In genomic region chr4:152385551-152385950, GRCh38 we compare ENCODE assay signal across 9 cellular contexts.
A peak's percentile ranks its signal among the peaks of the same experiment; 100 is the strongest.
DNase-seq lines count a peak whose midpoint lies in the region; ATAC-seq, FAIRE-seq and TF ChIP-seq lines count a peak whose summit lies in the region.
"Had no signal": no experiment of that assay in that cellular context is flagged by ENCODE, and none has a peak within 500 bp of the region (broad histone marks: within the 10 kb centered on the region; RNA-seq: fewer than 3 reads in every experiment).

No MANE protein-coding gene starts in this region.

- H3K9ac ChIP-seq in GM12878 (ENCODE audit: control insufficient read depth, insufficient read depth, low read length): no peak overlapping the region

- POLR2A ChIA-PET in GM12878 (lab: Charles Lee): no interaction called here

- RAD21 ChIA-PET in GM12878 (lab: Charles Lee; ENCODE audit: unreplicated experiment): interaction anchor here (0.7 to 1.6 kb wide), 6 partner anchors 11 to 393 kb away, joined by 3 to 7 read pairs (median 3); no protein-coding TSS in a partner anchor

- WGBS in GM12878 (ENCODE audit: insufficient coverage, insufficient replicate concordance, low lambda C conversion rate, missing lambda C conversion rate): 32% methylated on average over 1 of the region's 1 CpG
- WGBS in lung, 2 donors: 11 to 25% methylated on average over 1 of the region's 1 CpG

- DNase-seq in BE2C: no peak
- DNase-seq in HFF-Myc (ENCODE audit: extremely low read depth, low read depth): no peak
- DNase-seq in GM12878 (ENCODE audit: low read depth, low spot score): no peak
- no peak for DNase-seq in lung (ENCODE audit: low spot score)
- no peak for DNase-seq in stimulated activated naive CD8-positive, alpha-beta T cell treated with anti-CD3 and anti-CD28 coated beads, Interleukin-15, Interleukin-2, amounts not matched to agents 100 U/mL and 50 U/mL, for 24 hours
- DNase-seq in middle frontal gyrus (ENCODE audit: extremely low spot score, low spot score): no peak
- DNase-seq in globus pallidus (ENCODE audit: low spot score): no peak
- DNase-seq: SHP77 treated with DMSO at 0.1 percent for 48 hours had no signal

- H3K27me3 ChIP-seq in BE2C: no peaks in the 10 kb centered on the region
- H3K27me3 ChIP-seq in GM12878 (replicated peaks in 1 of 2; ENCODE audit: control insufficient read depth in 2 of 2, insufficient read depth in 2 of 2, low read length in 1 of 2): no peaks in the 10 kb centered on the region
- H3K27me3 ChIP-seq in lung (ENCODE audit: control insufficient read depth, insufficient read depth): no peaks in the 10 kb centered on the region

- no peak overlapping the region for H3K27ac ChIP-seq in GM12878 (ENCODE audit: control insufficient read depth, insufficient read depth)
- H3K27ac ChIP-seq in lung (ENCODE audit: low read depth in 1 of 2, low read length in 1 of 2): no peak overlapping the region

- peak; percentile 57 for TF ChIP-seq RAD21 in GM12878 (IDR thresholded peaks at IDR 0.05; ENCODE audit: insufficient read depth, low read depth, low read length)

- SMC1A ChIA-PET in GM12878 (lab: Charles Lee; ENCODE audit: uncharacterized antibody, unreplicated experiment): interaction anchor here (0.8 to 1.6 kb wide), 13 partner anchors 8 to 565 kb away, joined by 3 to 7 read pairs (median 4); no protein-coding TSS in a partner anchor

- TF ChIP-seq CTCF in BE2C (IDR thresholded peaks at IDR 0.05; ENCODE audit: low read depth, low read length) (peak; percentile 64), HFF-Myc (IDR thresholded peaks at IDR 0.05; ENCODE audit: low read depth, low read length, missing control alignments) (peak; percentile 42), GM12878 (IDR thresholded peaks at IDR 0.05 in 2 of 3, conservative IDR thresholded peaks at IDR 0.05 in 1 of 3; ENCODE audit: control insufficient read depth in 2 of 3, extremely low read depth in 1 of 3, insufficient read depth in 1 of 3, low read depth in 3 of 3, low read length in 3 of 3) (peak; percentile 39 to 48 (median 42)), lung (IDR thresholded peaks at IDR 0.05; ENCODE audit: control extremely low read depth, extremely low read depth) (peak; percentile 25)

- H4K20me1 ChIP-seq in GM12878 (ENCODE audit: control insufficient read depth, insufficient read depth): no peaks in the 10 kb centered on the region

- no peak for TF ChIP-seq POLR2A in GM12878 (IDR thresholded peaks at IDR 0.05; ENCODE audit: low read depth, low read length)

- in situ Hi-C loops in GM12878 (cut with MboI): no loop called here

- H3K79me2 ChIP-seq in GM12878 (ENCODE audit: control insufficient read depth, insufficient read depth, low read length): peaks cover 27% of the 10 kb centered on the region

- TF ChIP-seq EP300 in GM12878 (IDR thresholded peaks at IDR 0.05; ENCODE audit: borderline replicate concordance in 1 of 2, control insufficient read depth in 1 of 2, low read depth in 2 of 2, low read length in 2 of 2): no peak

- CTCF ChIA-PET in GM12878 (lab: Yijun Ruan, JAX): interaction anchor here (0.7 to 3.2 kb wide), 16 partner anchors 8 to 742 kb away, joined by 3 to 20 read pairs (median 4); no protein-coding TSS in a partner anchor

- H3K4me3 ChIP-seq in BE2C (ENCODE audit: low read depth, low read length) (no peak overlapping the region), HFF-Myc (replicated peaks; ENCODE audit: low read depth, low read length) (no peak overlapping the region), GM12878 (no peak overlapping the region), lung (no peak overlapping the region)

- no peaks in the 10 kb centered on the region for H3K4me1 ChIP-seq in BE2C
- no peaks in the 10 kb centered on the region for H3K4me1 ChIP-seq in GM12878 (ENCODE audit: control insufficient read depth, insufficient read depth, low read length)
- no peaks in the 10 kb centered on the region for H3K4me1 ChIP-seq in lung (ENCODE audit: control insufficient read depth in 2 of 2, insufficient read depth in 2 of 2, low read length in 2 of 2)

- intact Hi-C loops in GM12878 (cut with micrococcal nuclease; ENCODE audit: unreplicated experiment): loop anchor here (10.0 kb wide), 1 partner anchor 1021 kb away; no protein-coding TSS in a partner anchor

- H2AFZ ChIP-seq in GM12878 (ENCODE audit: control insufficient read depth, low read depth, low read length): no peak overlapping the region

- H3K4me2 ChIP-seq in GM12878 (ENCODE audit: control insufficient read depth, insufficient read depth): no peak overlapping the region

- BruUV-seq in GM12878 (replicated peaks; lab: Mats Ljungman, UMichigan): no TSS peak

- FAIRE-seq in GM12878 (lab: Jason Lieb, UNC): no peak

- H3K9me3 ChIP-seq in BE2C: no peaks in the 10 kb centered on the region
- H3K9me3 ChIP-seq in GM12878 (replicated peaks; ENCODE audit: control insufficient read depth, insufficient read depth, low read length): no peaks in the 10 kb centered on the region; the same call in 2 of the 3 replicates
- H3K9me3 ChIP-seq in lung (ENCODE audit: control insufficient read depth in 2 of 2, insufficient read depth in 1 of 2, low read length in 1 of 2): no peaks in the 10 kb centered on the region

- ATAC-seq in GM12878: peak; percentile 57
- no peak for ATAC-seq in lung (ENCODE audit: insufficient read depth, low FRiP score)
- no peak for ATAC-seq in HG03571 (IDR thresholded peaks at IDR 0.05; ENCODE audit: unreplicated experiment)
- no peak for ATAC-seq in stimulated activated naive CD8-positive, alpha-beta T cell treated with anti-CD3 and anti-CD28 coated beads, Interleukin-15, Interleukin-2, amounts not matched to agents 100 U/mL and 50 U/mL, for 24 hours

- H3K36me3 ChIP-seq in BE2C (no peaks in the 10 kb centered on the region), GM12878 (ENCODE audit: control insufficient read depth in 2 of 2, insufficient read depth in 2 of 2, low read length in 1 of 2) (no peaks in the 10 kb centered on the region), lung (ENCODE audit: control insufficient read depth in 2 of 2, insufficient read depth in 2 of 2, low read length in 2 of 2) (no peaks in the 10 kb centered on the region)

TF ChIP-seq in GM12878, 131 proteins besides CTCF, POLR2A, EP300 and RAD21 (continues in another document):
- TF ChIP-seq NR2C1 (IDR thresholded peaks at IDR 0.05) (no peak), MYB (IDR thresholded peaks at IDR 0.05; ENCODE audit: borderline replicate concordance, low read depth, low read length) (no peak), BHLHE40 (IDR thresholded peaks at IDR 0.05; ENCODE audit: borderline replicate concordance in 1 of 2, low read depth in 2 of 2, low read length in 1 of 2) (no peak), FOXM1 (IDR thresholded peaks at IDR 0.05; ENCODE audit: low read depth, low read length) (no peak), CEBPZ (IDR thresholded peaks at IDR 0.05; ENCODE audit: low read depth, low read length) (no peak), BMI1 (IDR thresholded peaks at IDR 0.05; ENCODE audit: borderline replicate concordance) (no peak), ZNF592 (IDR thresholded peaks at IDR 0.05) (no peak), BCL11A (IDR thresholded peaks at IDR 0.05; ENCODE audit: low read depth, low read length) (no peak)
